ENCODE assay signal across 9 cellular contexts in the genomic region with DNA sequence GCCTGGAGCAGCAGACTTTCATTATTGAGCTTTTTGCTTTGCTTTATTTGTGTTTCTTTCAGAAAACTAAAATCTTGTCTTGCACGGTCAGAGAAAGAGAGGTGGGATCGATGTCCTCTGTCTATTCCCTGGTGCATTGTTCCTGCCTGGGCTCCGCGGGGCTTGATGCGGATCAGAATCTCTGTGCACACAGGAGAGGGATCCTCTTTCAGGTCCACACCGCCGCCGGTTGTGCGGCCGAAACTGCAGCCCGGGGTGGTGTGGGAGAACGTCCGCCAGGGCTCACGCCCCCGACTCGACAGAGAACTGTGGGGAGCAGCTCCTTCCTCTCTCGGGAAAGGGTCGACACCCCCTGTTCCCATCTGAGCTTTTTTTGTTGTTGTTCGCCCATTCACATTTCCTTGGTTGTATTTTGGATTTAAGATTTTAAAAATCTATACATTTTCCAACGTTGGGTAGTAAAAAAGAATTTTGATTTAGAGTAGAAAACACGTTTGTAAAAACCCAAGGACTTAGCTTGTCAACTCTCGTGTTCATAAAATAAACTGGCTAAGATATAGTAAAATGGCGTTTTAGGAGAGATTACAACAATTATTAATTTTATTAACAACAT. TPM values are rescaled to one million over a fixed set of nuclear protein-coding genes. Genes with fewer than 3 reads are reported as not detected.
DNase-seq lines count a peak whose midpoint lies in the region; ATAC-seq lines count a peak whose summit lies in the region.
"Had no signal": no experiment of that assay in that cellular context is flagged by ENCODE, and none has a peak within 500 bp of the region (broad histone marks: within the 10 kb centered on the region; RNA-seq: fewer than 3 reads in every experiment).

No MANE protein-coding gene starts in this region.

- no peak overlapping the region for H3K27ac ChIP-seq in iPS-18a (ENCODE audit: low read length)
- H3K27ac ChIP-seq: VCaP had no signal

- H3K4me3 Mint-ChIP-seq in activated naive CD8-positive, alpha-beta T cell treated with anti-CD3 and anti-CD28 coated beads, Interleukin-2, amount 50 U/mL, for 24 hours, result peak overlapping the region; percentile 72
- H3K4me3 Mint-ChIP-seq in stimulated activated effector memory CD8-positive, alpha-beta T cell treated with anti-CD3 and anti-CD28 coated beads, Interleukin-12 subunit alpha, Interleukin-12 subunit beta, amount 100 ng/mL, for 72 hours, result peak overlapping the region; percentile 48

- H3K27ac Mint-ChIP-seq in activated naive CD8-positive, alpha-beta T cell treated with anti-CD3 and anti-CD28 coated beads, Interleukin-2, amount 50 U/mL, for 24 hours, result no peak overlapping the region
- H3K27ac Mint-ChIP-seq in stimulated activated effector memory CD8-positive, alpha-beta T cell treated with anti-CD3 and anti-CD28 coated beads, Interleukin-12 subunit alpha, Interleukin-12 subunit beta, amount 100 ng/mL, for 72 hours, result no peak overlapping the region

- H3K4me3 ChIP-seq in iPS-18a (ENCODE audit: low read length), result peak overlapping the region; percentile 74

- H3K9me3 Mint-ChIP-seq in activated naive CD8-positive, alpha-beta T cell treated with anti-CD3 and anti-CD28 coated beads, Interleukin-2, amount 50 U/mL, for 24 hours, result no peaks in the 10 kb centered on the region
- H3K9me3 Mint-ChIP-seq in stimulated activated effector memory CD8-positive, alpha-beta T cell treated with anti-CD3 and anti-CD28 coated beads, Interleukin-12 subunit alpha, Interleukin-12 subunit beta, amount 100 ng/mL, for 72 hours, result no peaks in the 10 kb centered on the region

- no peaks in the 10 kb centered on the region for H3K9me3 ChIP-seq in iPS-18a (ENCODE audit: control insufficient read depth, low read depth, low read length)

- in situ Hi-C loops in G401 (cut with HindIII; ENCODE audit: low sequenced_read_pairs), result no loop called here

- H3K36me3 Mint-ChIP-seq in activated naive CD8-positive, alpha-beta T cell treated with anti-CD3 and anti-CD28 coated beads, Interleukin-2, amount 50 U/mL, for 24 hours (ENCODE audit: low read depth), result no peaks in the 10 kb centered on the region
- H3K36me3 Mint-ChIP-seq in stimulated activated effector memory CD8-positive, alpha-beta T cell treated with anti-CD3 and anti-CD28 coated beads, Interleukin-12 subunit alpha, Interleukin-12 subunit beta, amount 100 ng/mL, for 72 hours, result no peaks in the 10 kb centered on the region

- H3K9ac ChIP-seq in iPS-18a (ENCODE audit: low read length), result peak overlapping the region; percentile 70

- H3K4me1 Mint-ChIP-seq in activated naive CD8-positive, alpha-beta T cell treated with anti-CD3 and anti-CD28 coated beads, Interleukin-2, amount 50 U/mL, for 24 hours, result peaks cover 20% of the 10 kb centered on the region
- H3K4me1 Mint-ChIP-seq in stimulated activated effector memory CD8-positive, alpha-beta T cell treated with anti-CD3 and anti-CD28 coated beads, Interleukin-12 subunit alpha, Interleukin-12 subunit beta, amount 100 ng/mL, for 72 hours, result peaks cover 8% of the 10 kb centered on the region

- H3K36me3 ChIP-seq in iPS-18a (ENCODE audit: control insufficient read depth, low read depth, low read length), result no peaks in the 10 kb centered on the region

- H3K4me1 ChIP-seq in iPS-18a (ENCODE audit: control insufficient read depth, low read depth, low read length), result peaks cover 40% of the 10 kb centered on the region

- peaks cover 40% of the 10 kb centered on the region for H3K27me3 Mint-ChIP-seq in activated naive CD8-positive, alpha-beta T cell treated with anti-CD3 and anti-CD28 coated beads, Interleukin-2, amount 50 U/mL, for 24 hours

- ATAC-seq in activated naive CD8-positive, alpha-beta T cell treated with anti-CD3 and anti-CD28 coated beads, Interleukin-2, amount 50 U/mL, for 24 hours, result peak; percentile 46
- ATAC-seq in stimulated activated effector memory CD8-positive, alpha-beta T cell treated with anti-CD3 and anti-CD28 coated beads, Interleukin-12 subunit alpha, Interleukin-12 subunit beta, amount 100 ng/mL, for 72 hours, result peak; percentile 28
- ATAC-seq in HG02970 (IDR thresholded peaks at IDR 0.05; ENCODE audit: low FRiP score, unreplicated experiment) (no peak), GM21576 (IDR thresholded peaks at IDR 0.05; ENCODE audit: unreplicated experiment) (no peak)

- DNase-seq in stimulated activated CD4-positive, alpha-beta T cell treated with anti-CD3 and anti-CD28 coated beads, Interleukin-15, amount 100 ng/mL, for 24 hours, result peak; percentile 24
- no peak for DNase-seq in stimulated activated CD4-positive, alpha-beta T cell treated with anti-CD3 and anti-CD28 coated beads, Interleukin-4, amount 100 ng/mL, for 4 hours
- peak; percentile 19 for DNase-seq in activated naive CD8-positive, alpha-beta T cell treated with anti-CD3 and anti-CD28 coated beads, Interleukin-2, amount 50 U/mL, for 24 hours
- no peak for DNase-seq in stimulated activated effector memory CD8-positive, alpha-beta T cell treated with anti-CD3 and anti-CD28 coated beads, Interleukin-12 subunit alpha, Interleukin-12 subunit beta, amount 100 ng/mL, for 72 hours (ENCODE audit: low spot score in 2 of 2)
- no peak for DNase-seq in G401 (ENCODE audit: low spot score)

- peaks cover 28% of the 10 kb centered on the region for H3K27me3 ChIP-seq in iPS-18a (ENCODE audit: control insufficient read depth, insufficient read depth, low read length)

RNA-seq across cellular contexts. Expression of gene ZNF516, which starts 23.6 kb away (rescaled TPM):
- total RNA-seq in G401 (2014; rRNA removed; shearing (Covaris generic)), result 8.4 and 9.6 TPM in 2 replicates

Comparison
In these comparisons a context has a peak if more than half of its experiments do, and no peak if none do; other contexts are left out.
1. DNase-seq: peak in stimulated activated CD4-positive, alpha-beta T cell treated with anti-CD3 and anti-CD28 coated beads, Interleukin-15, amount 100 ng/mL, for 24 hours (single experiment) and activated naive CD8-positive, alpha-beta T cell treated with anti-CD3 and anti-CD28 coated beads, Interleukin-2, amount 50 U/mL, for 24 hours (single experiment); none in stimulated activated CD4-positive, alpha-beta T cell treated with anti-CD3 and anti-CD28 coated beads, Interleukin-4, amount 100 ng/mL, for 4 hours (0 of 2), stimulated activated effector memory CD8-positive, alpha-beta T cell treated with anti-CD3 and anti-CD28 coated beads, Interleukin-12 subunit alpha, Interleukin-12 subunit beta, amount 100 ng/mL, for 72 hours (0 of 2) and G401 (single experiment).
2. ATAC-seq: peak in activated naive CD8-positive, alpha-beta T cell treated with anti-CD3 and anti-CD28 coated beads, Interleukin-2, amount 50 U/mL, for 24 hours (single experiment) and stimulated activated effector memory CD8-positive, alpha-beta T cell treated with anti-CD3 and anti-CD28 coated beads, Interleukin-12 subunit alpha, Interleukin-12 subunit beta, amount 100 ng/mL, for 72 hours (single experiment); none in HG02970 (single experiment) and GM21576 (single experiment).